Comparison of ENCODE assay signal across 3 cellular contexts in genomic region chr6:33251390-33252012, GRCh38.
TF ChIP-seq lines count a peak whose summit lies in the region.

No MANE protein-coding gene starts in this region.

TF ChIP-seq in HEK293, 187 proteins besides CTCF, POLR2A, EP300 and RAD21:
- TF ChIP-seq ZNF10 (tag by site-specific recombination; IDR thresholded peaks at IDR 0.05): no peak
- no peak for TF ChIP-seq ZNF544 (tag by site-specific recombination; IDR thresholded peaks at IDR 0.05)
- TF ChIP-seq ZNF654 (tag by site-specific recombination; IDR thresholded peaks at IDR 0.05; ENCODE audit: low read depth): peak; percentile 11; the same call in 1 of the 2 replicates

TF ChIP-seq in SK-N-SH, 30 proteins besides CTCF, POLR2A, EP300 and RAD21:
- TF ChIP-seq RFX5 (IDR thresholded peaks at IDR 0.05; ENCODE audit: low read length) (no peak), ELF1 (IDR thresholded peaks at IDR 0.05) (no peak), NRF1 (IDR thresholded peaks at IDR 0.05; ENCODE audit: low read depth, low read length) (no peak), IRF3 (IDR thresholded peaks at IDR 0.05; ENCODE audit: low read depth, low read length) (no peak), JUND (IDR thresholded peaks at IDR 0.05) (no peak), EZH2phosphoT487 (IDR thresholded peaks at IDR 0.05; ENCODE audit: borderline replicate concordance, low read depth) (no peak), USF2 (IDR thresholded peaks at IDR 0.05; ENCODE audit: borderline replicate concordance, low read depth, low read length) (no peak), FOXM1 (IDR thresholded peaks at IDR 0.05; ENCODE audit: low read depth) (no peak), GABPA (IDR thresholded peaks at IDR 0.05; ENCODE audit: low read depth) (no peak), FOXJ3 (CRISPR knock-in tag; IDR thresholded peaks at IDR 0.05) (no peak), CHD2 (IDR thresholded peaks at IDR 0.05; ENCODE audit: low read length, partially characterized antibody) (no peak), MAX (IDR thresholded peaks at IDR 0.05; ENCODE audit: low read depth) (no peak), TEAD4 (IDR thresholded peaks at IDR 0.05; ENCODE audit: borderline replicate concordance, insufficient read depth) (no peak), MXI1 (IDR thresholded peaks at IDR 0.05; ENCODE audit: low read depth, low read length) (no peak), SIN3A (IDR thresholded peaks at IDR 0.05; ENCODE audit: borderline replicate concordance, low read depth, low read length) (no peak), FOSL2 (IDR thresholded peaks at IDR 0.05; ENCODE audit: borderline replicate concordance, low read depth) (no peak)

TF ChIP-seq in SK-N-SH treated with all-trans-retinoic acid at 6 μM for 48 hours, 23 proteins besides CTCF, POLR2A, EP300 and RAD21:
- TF ChIP-seq ESRRG (CRISPR knock-in tag; IDR thresholded peaks at IDR 0.05) (no peak), PPARA (CRISPR knock-in tag; IDR thresholded peaks at IDR 0.05; ENCODE audit: borderline replicate concordance) (no peak), ZFP30 (CRISPR knock-in tag; IDR thresholded peaks at IDR 0.05) (no peak), GLIS3 (CRISPR knock-in tag; IDR thresholded peaks at IDR 0.05) (no peak), ZNF70 (CRISPR knock-in tag; IDR thresholded peaks at IDR 0.05) (no peak), CSRNP3 (CRISPR knock-in tag; IDR thresholded peaks at IDR 0.05) (no peak), RARB (CRISPR knock-in tag; IDR thresholded peaks at IDR 0.05) (no peak), SNAI2 (CRISPR knock-in tag; IDR thresholded peaks at IDR 0.05) (no peak), ISL1 (CRISPR knock-in tag; IDR thresholded peaks at IDR 0.05) (no peak), TCF4 (CRISPR knock-in tag; IDR thresholded peaks at IDR 0.05; ENCODE audit: borderline replicate concordance) (no peak), TSHZ2 (CRISPR knock-in tag; IDR thresholded peaks at IDR 0.05) (no peak), CSDC2 (CRISPR knock-in tag; IDR thresholded peaks at IDR 0.05) (no peak), BACH2 (CRISPR knock-in tag; IDR thresholded peaks at IDR 0.05; ENCODE audit: borderline replicate concordance) (no peak), ZC3H10 (CRISPR knock-in tag; IDR thresholded peaks at IDR 0.05) (no peak), POU6F1 (CRISPR knock-in tag; IDR thresholded peaks at IDR 0.05; ENCODE audit: borderline replicate concordance, low read depth) (no peak), CREB5 (CRISPR knock-in tag; IDR thresholded peaks at IDR 0.05; ENCODE audit: low read depth) (no peak), ZNF8 (CRISPR knock-in tag; IDR thresholded peaks at IDR 0.05) (no peak), PATZ1 (CRISPR knock-in tag; IDR thresholded peaks at IDR 0.05; ENCODE audit: borderline replicate concordance) (no peak)
